Comparison of ENCODE assay signal across 2 cellular contexts in genomic region chr5:139287890-139288635, GRCh38.
TF ChIP-seq lines count a peak whose summit lies in the region.

No MANE protein-coding gene starts in this region.

TF ChIP-seq in WTC11, 78 proteins besides CTCF, POLR2A, EP300 and RAD21 (continues in another document):
- TF ChIP-seq RELA (CRISPR knock-in tag; IDR thresholded peaks at IDR 0.05; ENCODE audit: borderline replicate concordance) (no peak), ERG (CRISPR knock-in tag; IDR thresholded peaks at IDR 0.05) (0 out of 2 replicates have a peak, but pooled peaks have one; percentile 14), GRHL2 (CRISPR knock-in tag; IDR thresholded peaks at IDR 0.05; ENCODE audit: insufficient replicate concordance, severe bottlenecking) (no peak), ZSCAN18 (CRISPR knock-in tag; IDR thresholded peaks at IDR 0.05) (no peak), ZBTB21 (CRISPR knock-in tag; IDR thresholded peaks at IDR 0.05; ENCODE audit: borderline replicate concordance) (no peak), ZNF317 (CRISPR knock-in tag; IDR thresholded peaks at IDR 0.05; ENCODE audit: borderline replicate concordance, low read depth) (no peak), ZNF425 (CRISPR knock-in tag; conservative IDR thresholded peaks at IDR 0.05) (no peak), ELF4 (CRISPR knock-in tag; IDR thresholded peaks at IDR 0.05; ENCODE audit: low read depth) (no peak), CREB1 (CRISPR knock-in tag; IDR thresholded peaks at IDR 0.05) (no peak), ZBTB43 (CRISPR knock-in tag; IDR thresholded peaks at IDR 0.05) (no peak), SMAD3 (CRISPR knock-in tag; IDR thresholded peaks at IDR 0.05; ENCODE audit: borderline replicate concordance) (no peak), JUN (CRISPR knock-in tag; IDR thresholded peaks at IDR 0.05) (no peak), CBFB (CRISPR knock-in tag; IDR thresholded peaks at IDR 0.05; ENCODE audit: low read depth) (no peak), HMGA2 (CRISPR knock-in tag; IDR thresholded peaks at IDR 0.05) (no peak), NFATC4 (CRISPR knock-in tag; IDR thresholded peaks at IDR 0.05) (no peak), ZNF532 (CRISPR knock-in tag; IDR thresholded peaks at IDR 0.05; ENCODE audit: borderline replicate concordance) (peak; percentile 34)

TF ChIP-seq in HepG2, 621 proteins besides CTCF, POLR2A, EP300 and RAD21:
- TF ChIP-seq PAF1 (CRISPR knock-in tag; IDR thresholded peaks at IDR 0.05), result 0 out of 2 replicates have a peak, but pooled peaks have one; percentile 24
- no peak for TF ChIP-seq ZNF569 (CRISPR knock-in tag; IDR thresholded peaks at IDR 0.05; ENCODE audit: borderline replicate concordance)
- TF ChIP-seq MED8 (CRISPR knock-in tag; IDR thresholded peaks at IDR 0.05; ENCODE audit: insufficient replicate concordance), result no peak
- TF ChIP-seq STAG1 (CRISPR knock-in tag; IDR thresholded peaks at IDR 0.05), result 0 out of 2 replicates have a peak, but pooled peaks have one; percentile 15
- no peak for TF ChIP-seq ZNF558 (CRISPR knock-in tag; IDR thresholded peaks at IDR 0.05; ENCODE audit: borderline replicate concordance)
- TF ChIP-seq POLR2G (IDR thresholded peaks at IDR 0.05; ENCODE audit: low read depth, low read length), result peak; percentile 36; the same call in 1 of the 2 replicates
- no peak for TF ChIP-seq FOXO1 (CRISPR knock-in tag; IDR thresholded peaks at IDR 0.05)
- TF ChIP-seq SUZ12 (IDR thresholded peaks at IDR 0.05; ENCODE audit: low read depth, low read length), result no peak
- TF ChIP-seq ZNF432 (CRISPR knock-in tag; IDR thresholded peaks at IDR 0.05; ENCODE audit: borderline replicate concordance), result no peak
- no peak for TF ChIP-seq ZNF572 (CRISPR knock-in tag; IDR thresholded peaks at IDR 0.05)
- no peak for TF ChIP-seq ZNF777 (CRISPR knock-in tag; IDR thresholded peaks at IDR 0.05)
- no peak for TF ChIP-seq NFYB (CRISPR knock-in tag; IDR thresholded peaks at IDR 0.05)
- TF ChIP-seq ETS1 (CRISPR knock-in tag; IDR thresholded peaks at IDR 0.05), result no peak
- no peak for TF ChIP-seq HNRNPUL1 (IDR thresholded peaks at IDR 0.05; ENCODE audit: low read depth, low read length)
- TF ChIP-seq POLR2AphosphoS5 (IDR thresholded peaks at IDR 0.05; ENCODE audit: low read depth, low read length), result peak; percentile 36
- no peak for TF ChIP-seq ZFP90 (CRISPR knock-in tag; IDR thresholded peaks at IDR 0.05; ENCODE audit: borderline replicate concordance)
- no peak for TF ChIP-seq KLF11 (CRISPR knock-in tag; IDR thresholded peaks at IDR 0.05)
- TF ChIP-seq DR1 (CRISPR knock-in tag; IDR thresholded peaks at IDR 0.05), result no peak
